Comparison of ENCODE assay signal across 14 cellular contexts in the genomic region with DNA sequence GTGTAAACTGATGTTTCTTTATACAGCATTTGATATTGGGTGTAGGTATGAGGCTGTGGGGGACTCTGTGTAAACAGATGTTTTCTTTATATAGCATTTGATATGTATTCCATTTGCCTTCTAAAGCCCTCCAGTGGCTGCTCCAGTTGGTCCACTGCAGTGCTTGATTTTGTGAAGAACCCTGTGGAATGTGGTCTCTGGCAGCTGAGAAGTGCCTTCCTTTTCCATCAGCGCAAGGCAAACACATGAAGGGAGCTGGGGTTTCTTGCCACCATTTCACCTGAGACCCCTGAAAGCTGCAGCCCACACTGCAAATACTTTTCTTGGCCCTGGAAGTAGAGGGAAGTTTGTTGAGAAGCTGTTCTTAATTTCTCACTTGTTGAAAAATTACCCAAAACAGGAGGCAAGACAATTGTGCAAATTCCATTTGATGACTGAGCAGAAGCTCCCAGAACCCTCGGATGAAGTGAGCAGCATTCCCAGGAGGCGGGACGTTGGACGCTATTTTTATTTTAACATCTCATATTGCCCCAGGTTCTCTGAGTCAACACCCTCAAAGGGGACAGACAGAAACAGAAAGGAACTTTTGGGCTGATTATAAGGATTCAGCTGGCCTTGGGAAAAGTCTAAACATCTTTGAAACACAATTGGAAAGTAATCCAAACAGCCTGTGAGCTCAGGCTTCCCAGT.
DNase-seq lines count a peak whose midpoint lies in the region; ATAC-seq and TF ChIP-seq lines count a peak whose summit lies in the region.
"Had no signal": no experiment of that assay in that cellular context is flagged by ENCODE, and none has a peak within 500 bp of the region (broad histone marks: within the 10 kb centered on the region; RNA-seq: fewer than 3 reads in every experiment).

No MANE protein-coding gene starts in this region.

- DNase-seq in EH (ENCODE audit: low read depth) (peak; percentile 97), right cardiac atrium (no peak), COLO668 (lab: John Stamatoyannopoulos, UW; ENCODE audit: unreplicated experiment) (no peak), H7 (no peak), NCI-H2029 (lab: John Stamatoyannopoulos, UW) (no peak), MM.1S (no peak)
- DNase-seq: activated CD4-positive, alpha-beta T cell treated with anti-CD3 and anti-CD28 coated beads, Interleukin-2, amount 10 ng/mL, durations not matched to agents 24 days and 14 days; activated gamma-delta T cell treated with Interleukin-2 at 50 U/mL for 16 hours; CD4-positive, alpha-beta T cell; effector CD4-positive, alpha-beta T cell; NCI-H1092; NCI-H526 treated with DMSO at 0.1 percent for 48 hours had no signal

- no peaks in the 10 kb centered on the region for H3K27me3 ChIP-seq in right cardiac atrium (ENCODE audit: control insufficient read depth, insufficient read depth)
- no peaks in the 10 kb centered on the region for H3K27me3 ChIP-seq in skeletal muscle satellite cell (ENCODE audit: control insufficient read depth, insufficient read depth, low read length)
- H3K27me3 ChIP-seq in H7 (ENCODE audit: control insufficient read depth, insufficient read depth, low read length), result no peaks in the 10 kb centered on the region
- H3K27me3 ChIP-seq in MM.1S (replicated peaks; ENCODE audit: insufficient read depth, low read length), result peaks cover 17% of the 10 kb centered on the region

- TF ChIP-seq CTCF in MM.1S (IDR thresholded peaks at IDR 0.05; ENCODE audit: low read length), result no peak

- H2AFZ ChIP-seq in MM.1S (ENCODE audit: low read length), result no peak overlapping the region

- H3K9ac ChIP-seq in skeletal muscle satellite cell (ENCODE audit: low read depth, low read length) (peak overlapping the region; percentile 78), MM.1S (ENCODE audit: low read length) (no peak overlapping the region)

- 33% methylated on average over 5 of the region's 5 CpGs for WGBS in right cardiac atrium

- peak overlapping the region; percentile 63 for H3K27ac ChIP-seq in angular gyrus (ENCODE audit: low read depth, low read length)
- no peak overlapping the region for H3K27ac ChIP-seq in right cardiac atrium (ENCODE audit: low read length)
- no peak overlapping the region for H3K27ac ChIP-seq in MM.1S (ENCODE audit: low read length)

- H3K36me3 ChIP-seq in skeletal muscle satellite cell (ENCODE audit: insufficient read depth, low read length) (no peaks in the 10 kb centered on the region), H7 (replicated peaks; ENCODE audit: control insufficient read depth, insufficient read depth, low read length) (no peaks in the 10 kb centered on the region), MM.1S (replicated peaks; ENCODE audit: insufficient read depth, low read length) (no peaks in the 10 kb centered on the region)

- H3K9me2 ChIP-seq in MM.1S (replicated peaks; ENCODE audit: insufficient read depth, low read length), result no peaks in the 10 kb centered on the region

- intact Hi-C loops in right cardiac atrium (cut with DNase I), result no loop called here

- H3F3A ChIP-seq in MM.1S (ENCODE audit: insufficient read depth, low read length), result no peaks in the 10 kb centered on the region

- no peaks in the 10 kb centered on the region for H3K9me3 ChIP-seq in right cardiac atrium (ENCODE audit: control insufficient read depth, low read length)
- H3K9me3 ChIP-seq in skeletal muscle satellite cell (replicated peaks; ENCODE audit: low read length), result peaks cover 3% of the 10 kb centered on the region
- no peaks in the 10 kb centered on the region for H3K9me3 ChIP-seq in MM.1S (replicated peaks; ENCODE audit: insufficient read depth, low read length)

- no peaks in the 10 kb centered on the region for H4K20me1 ChIP-seq in MM.1S (ENCODE audit: insufficient read depth, low read length)

- no peak overlapping the region for H3K4me3 ChIP-seq in right cardiac atrium (ENCODE audit: low read length)
- peak overlapping the region; percentile 62 for H3K4me3 ChIP-seq in skeletal muscle satellite cell (ENCODE audit: low read length)
- no peak overlapping the region for H3K4me3 ChIP-seq in H7 (ENCODE audit: insufficient read depth, low read depth, low read length)
- H3K4me3 ChIP-seq in MM.1S (ENCODE audit: low read length), result no peak overlapping the region

- peak; percentile 37 to 68 for ATAC-seq in right cardiac atrium

- peak overlapping the region; percentile 75 for H3K4me2 ChIP-seq in skeletal muscle satellite cell (ENCODE audit: low read length)
- no peak overlapping the region for H3K4me2 ChIP-seq in MM.1S (ENCODE audit: low read depth, low read length)

- no peaks in the 10 kb centered on the region for H3K79me2 ChIP-seq in MM.1S (ENCODE audit: low read length)

- H3K4me1 ChIP-seq in right cardiac atrium (ENCODE audit: control insufficient read depth, insufficient read depth, low read length), result peaks cover 2% of the 10 kb centered on the region
- H3K4me1 ChIP-seq in skeletal muscle satellite cell (ENCODE audit: control insufficient read depth, insufficient read depth, low read length), result peaks cover 27% of the 10 kb centered on the region
- no peaks in the 10 kb centered on the region for H3K4me1 ChIP-seq in MM.1S (ENCODE audit: low read length)
